ENCODE assay signal across 15 cellular contexts in the genomic region with DNA sequence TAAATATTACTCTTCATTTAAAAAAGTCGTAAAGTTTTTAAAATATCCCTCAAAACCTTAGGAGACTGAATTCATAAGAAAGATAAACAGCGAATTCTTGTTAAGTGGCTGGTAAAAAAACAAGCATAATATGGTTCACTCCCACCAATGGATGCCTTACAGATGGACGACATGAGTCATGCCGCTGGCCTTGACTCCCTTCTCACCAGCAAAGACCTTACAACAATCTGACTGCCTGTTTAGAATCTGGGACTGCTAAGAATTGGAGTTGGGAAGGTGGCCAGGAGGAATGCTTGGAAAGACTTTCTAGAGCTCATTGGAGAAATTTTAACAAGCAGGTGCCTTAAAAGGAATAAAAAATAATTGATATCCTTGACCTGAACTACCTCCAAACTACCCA.
A peak's percentile ranks its signal among the peaks of the same experiment; 100 is the strongest.
DNase-seq lines count a peak whose midpoint lies in the region; ATAC-seq, FAIRE-seq and TF ChIP-seq lines count a peak whose summit lies in the region.
"Had no signal": no experiment of that assay in that cellular context is flagged by ENCODE, and none has a peak within 500 bp of the region (broad histone marks: within the 10 kb centered on the region; RNA-seq: fewer than 3 reads in every experiment).

No MANE protein-coding gene starts in this region.

- WGBS in esophagus muscularis mucosa = 56% methylated on average over 4 of the region's 4 CpGs

- H3K27ac ChIP-seq in esophagus muscularis mucosa (replicated peaks in 1 of 4) = no peak overlapping the region

- no peak for TF ChIP-seq EP300 in esophagus muscularis mucosa (IDR thresholded peaks at IDR 0.05)

- no peaks in the 10 kb centered on the region for H3K36me3 ChIP-seq in esophagus muscularis mucosa

- no peak for TF ChIP-seq CTCF in esophagus muscularis mucosa (IDR thresholded peaks at IDR 0.05)

- no peak for ATAC-seq in HG03139 (IDR thresholded peaks at IDR 0.05; ENCODE audit: unreplicated experiment)

- TF ChIP-seq POLR2A in esophagus muscularis mucosa (IDR thresholded peaks at IDR 0.05; ENCODE audit: low read depth) = no peak

- FAIRE-seq in urothelium cell line (lab: Jason Lieb, UNC) = no peak
- FAIRE-seq: H54 had no signal

- no peaks in the 10 kb centered on the region for H3K9me3 ChIP-seq in esophagus muscularis mucosa

- peak; percentile 10 for DNase-seq in Daoy (ENCODE audit: low read depth)
- peak; percentile 47 for DNase-seq in NCI-H446 treated with DMSO at 0.1 percent for 48 hours (lab: John Stamatoyannopoulos, UW)
- DNase-seq in esophagus muscularis mucosa (ENCODE audit: extremely low spot score) = peak; percentile 26
- peak; percentile 14 for DNase-seq in stromal cell of bone marrow (ENCODE audit: low read depth)
- DNase-seq in urothelium cell line (ENCODE audit: low spot score) = no peak
- no peak for DNase-seq in NCI-H82 treated with DMSO at 0.1 percent for 48 hours (lab: John Stamatoyannopoulos, UW; ENCODE audit: unreplicated experiment)
- DNase-seq: CD4-positive, alpha-beta T cell; DMS79 treated with DMSO at 0.1 percent for 48 hours; NCI-H1417; NCI-H1930; NCI-H2171; NCI-H510A; SHP77 treated with DMSO at 0.1 percent for 48 hours had no signal

- H3K4me1 ChIP-seq in esophagus muscularis mucosa = peaks cover 0 to 12% (median 10%) of the 10 kb centered on the region in 4 donors

- H3K4me3 ChIP-seq in esophagus muscularis mucosa = no peak overlapping the region

- intact Hi-C loops in esophagus muscularis mucosa (cut with DNase I) = no loop called here

- no peaks in the 10 kb centered on the region for H3K27me3 ChIP-seq in esophagus muscularis mucosa

Comparison
In these comparisons a context has a peak if more than half of its experiments do, and no peak if none do; other contexts are left out.
1. DNase-seq: peak in Daoy (single experiment), NCI-H446 treated with DMSO at 0.1 percent for 48 hours (single experiment), esophagus muscularis mucosa (single experiment) and stromal cell of bone marrow (single experiment); none in urothelium cell line (single experiment) and NCI-H82 treated with DMSO at 0.1 percent for 48 hours (single experiment).